In the genomic region with DNA sequence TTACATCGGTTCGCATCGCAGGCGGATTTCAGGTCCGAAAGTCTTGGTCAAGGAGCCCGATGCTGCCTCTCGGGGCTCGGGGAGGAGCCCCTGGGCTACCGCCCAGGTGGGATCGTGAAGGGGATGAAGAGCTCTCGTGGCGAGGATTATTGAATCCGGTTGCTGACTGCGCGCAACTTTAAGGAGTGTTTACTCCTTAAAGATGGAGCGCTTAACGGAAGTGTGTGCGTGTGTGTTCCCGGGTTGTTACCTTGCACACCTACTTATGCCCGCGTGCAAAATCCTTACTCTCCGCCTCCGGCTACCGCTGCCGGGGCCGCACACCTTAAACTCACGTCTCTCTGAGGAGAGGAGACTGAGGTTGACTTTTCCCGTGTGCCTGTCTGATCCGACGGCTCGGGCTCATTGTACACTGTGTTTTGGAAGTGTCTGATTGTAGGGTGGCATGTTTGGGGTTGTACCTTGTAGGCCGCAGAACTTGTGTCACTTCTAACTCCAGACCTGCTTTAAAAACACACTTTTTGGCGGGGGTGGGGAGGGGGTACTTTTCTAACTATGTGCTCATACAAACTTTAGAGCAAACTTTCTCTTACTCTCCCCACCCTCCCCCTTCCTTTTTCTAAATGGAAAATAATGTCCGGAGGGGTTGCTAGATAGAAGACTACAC, we compare ENCODE assay signal across 8 cellular contexts. TPM values are rescaled to one million over a fixed set of nuclear protein-coding genes. Genes with fewer than 3 reads are reported as not detected.
A peak's percentile ranks its signal among the peaks of the same experiment; 100 is the strongest.
DNase-seq lines count a peak whose midpoint lies in the region; ATAC-seq and TF ChIP-seq lines count a peak whose summit lies in the region.
"Not testable (repeated sequence)": the region's sequence is repeated elsewhere in the genome, so short reads cannot be mapped to it uniquely, and the experiment has no call there.

No MANE protein-coding gene starts in this region.

- not testable (repeated sequence) for H3K27ac ChIP-seq in WERI-Rb-1; endodermal cell (ENCODE audit: low read depth, low read length)

- not testable (repeated sequence) for H3K9me3 ChIP-seq in WERI-Rb-1 (ENCODE audit: severe bottlenecking); endodermal cell (ENCODE audit: control insufficient read depth, low read length); iPS-15b (ENCODE audit: control insufficient read depth, insufficient read depth, low read length)

- H3K27me3 ChIP-seq in WERI-Rb-1 (ENCODE audit: insufficient read depth, low read depth, severe bottlenecking): not testable (repeated sequence)
- peaks cover 26% of the 10 kb centered on the region for H3K27me3 ChIP-seq in endodermal cell (ENCODE audit: control insufficient read depth, insufficient read depth, low read length, poor library complexity, severe bottlenecking)
- H3K27me3 ChIP-seq in iPS-15b (ENCODE audit: control insufficient read depth, insufficient read depth, low read length): peaks cover 27% of the 10 kb centered on the region

- not testable (repeated sequence) for H3K9me3 Mint-ChIP-seq in CD14-positive monocyte; HFFc6; activated naive CD4-positive, alpha-beta T cell treated with anti-CD3 and anti-CD28 coated beads, Interleukin-2, amount 50 U/mL, for 72 hours; endodermal cell; nephron progenitor cell; stimulated activated memory B cell treated with anti-CD40 and anti-IgM and Interleukin-4, amounts not matched to agents 10 μg/mL and 1 μg/mL and 100 μg/mL, for 72 hours

- not testable (repeated sequence) for DNase-seq in CD14-positive monocyte (ENCODE audit: low spot score); HFFc6; endodermal cell; nephron progenitor cell
- peak; percentile 11 for DNase-seq in WERI-Rb-1
- peak in 1 of 2 donors; percentile 17 for DNase-seq in activated naive CD4-positive, alpha-beta T cell treated with anti-CD3 and anti-CD28 coated beads, Interleukin-2, amount 50 U/mL, for 72 hours (ENCODE audit: low spot score in 2 of 2)

- not testable (repeated sequence) for H3K36me3 ChIP-seq in WERI-Rb-1; endodermal cell (ENCODE audit: control insufficient read depth, insufficient read depth, low read length); iPS-15b (ENCODE audit: control insufficient read depth, insufficient read depth, low read length)

- not testable (repeated sequence) for TF ChIP-seq CTCF in CD14-positive monocyte (IDR thresholded peaks at IDR 0.05); HFFc6 (IDR thresholded peaks at IDR 0.05); WERI-Rb-1 (IDR thresholded peaks at IDR 0.05; ENCODE audit: low read depth, low read length); endodermal cell (conservative IDR thresholded peaks at IDR 0.05); nephron progenitor cell (IDR thresholded peaks at IDR 0.05)

- H3K4me1 Mint-ChIP-seq in CD14-positive monocyte (peaks cover 27% of the 10 kb centered on the region), HFFc6 (ENCODE audit: low read depth) (peaks cover 56% of the 10 kb centered on the region), nephron progenitor cell (peaks cover 13% of the 10 kb centered on the region)
- H3K4me1 Mint-ChIP-seq in endodermal cell: not testable (repeated sequence)
- H3K4me1 Mint-ChIP-seq in stimulated activated memory B cell treated with anti-CD40 and anti-IgM and Interleukin-4, amounts not matched to agents 10 μg/mL and 1 μg/mL and 100 μg/mL, for 72 hours: peaks cover 33% of the 10 kb centered on the region

- H3K27me3 Mint-ChIP-seq in CD14-positive monocyte (ENCODE audit: low read depth in 3 of 3); HFFc6 (ENCODE audit: insufficient read depth); stimulated activated memory B cell treated with anti-CD40 and anti-IgM and Interleukin-4, amounts not matched to agents 10 μg/mL and 1 μg/mL and 100 μg/mL, for 72 hours: not testable (repeated sequence)
- H3K27me3 Mint-ChIP-seq in endodermal cell (ENCODE audit: insufficient read depth) (peaks cover 34% of the 10 kb centered on the region), nephron progenitor cell (ENCODE audit: low read depth, poor library complexity) (peaks cover 67% of the 10 kb centered on the region)

- H3K9ac ChIP-seq in endodermal cell (ENCODE audit: extremely low read depth, low read length, poor library complexity, severe bottlenecking) (peak overlapping the region; percentile 27), iPS-15b (ENCODE audit: low read depth, low read length) (peak overlapping the region; percentile 70)

- H3K4me3 Mint-ChIP-seq in CD14-positive monocyte (peak overlapping the region; percentile 91 to 94), HFFc6 (peak overlapping the region; percentile 84), endodermal cell (peak overlapping the region; percentile 84), nephron progenitor cell (peak overlapping the region; percentile 90)
- peak overlapping the region; percentile 92 for H3K4me3 Mint-ChIP-seq in stimulated activated memory B cell treated with anti-CD40 and anti-IgM and Interleukin-4, amounts not matched to agents 10 μg/mL and 1 μg/mL and 100 μg/mL, for 72 hours

- intact Hi-C loops in CD14-positive monocyte (cut with micrococcal nuclease): loop anchor here in 1 of 2 donors (5.0 kb wide), 1 partner anchor 208 kb away; no protein-coding TSS in a partner anchor

- WGBS in endodermal cell (ENCODE audit: insufficient coverage in 1 of 2, insufficient read length in 1 of 2), 2 experiments: 26 to 31% methylated on average over 13 to 28 of the region's 34 CpGs

- ATAC-seq in activated naive CD4-positive, alpha-beta T cell treated with anti-CD3 and anti-CD28 coated beads, Interleukin-2, amount 50 U/mL, for 72 hours: peak; percentile 32 to 34
- ATAC-seq in stimulated activated memory B cell treated with anti-CD40 and anti-IgM and Interleukin-4, amounts not matched to agents 10 μg/mL and 1 μg/mL and 100 μg/mL, for 72 hours: peak; percentile 40

- peaks cover 30 to 33% of the 10 kb centered on the region in 2 donors for H3K36me3 Mint-ChIP-seq in CD14-positive monocyte
- H3K36me3 Mint-ChIP-seq in HFFc6 (ENCODE audit: low read depth): peaks cover 29% of the 10 kb centered on the region
- peaks cover 0 to 12% of the 10 kb centered on the region in 2 donors for H3K36me3 Mint-ChIP-seq in activated naive CD4-positive, alpha-beta T cell treated with anti-CD3 and anti-CD28 coated beads, Interleukin-2, amount 50 U/mL, for 72 hours
- H3K36me3 Mint-ChIP-seq in endodermal cell (ENCODE audit: low read depth): not testable (repeated sequence)
- peaks cover 22% of the 10 kb centered on the region for H3K36me3 Mint-ChIP-seq in nephron progenitor cell (ENCODE audit: low read depth)
- peaks cover 14% of the 10 kb centered on the region for H3K36me3 Mint-ChIP-seq in stimulated activated memory B cell treated with anti-CD40 and anti-IgM and Interleukin-4, amounts not matched to agents 10 μg/mL and 1 μg/mL and 100 μg/mL, for 72 hours

- H3K27ac Mint-ChIP-seq in CD14-positive monocyte: peak overlapping the region in 5 of 7 donors; percentile 35 to 83 (median 73)
- peak overlapping the region; percentile 76 for H3K27ac Mint-ChIP-seq in HFFc6
- peak overlapping the region; percentile 81 to 95 for H3K27ac Mint-ChIP-seq in activated naive CD4-positive, alpha-beta T cell treated with anti-CD3 and anti-CD28 coated beads, Interleukin-2, amount 50 U/mL, for 72 hours
- peak overlapping the region; percentile 61 for H3K27ac Mint-ChIP-seq in endodermal cell
- not testable (repeated sequence) for H3K27ac Mint-ChIP-seq in nephron progenitor cell
- peak overlapping the region; percentile 96 for H3K27ac Mint-ChIP-seq in stimulated activated memory B cell treated with anti-CD40 and anti-IgM and Interleukin-4, amounts not matched to agents 10 μg/mL and 1 μg/mL and 100 μg/mL, for 72 hours

- H3K4me1 ChIP-seq in endodermal cell (ENCODE audit: control insufficient read depth, insufficient read depth, low read length); iPS-15b (ENCODE audit: control insufficient read depth, insufficient read depth, low read length): not testable (repeated sequence)

- H3K4me3 ChIP-seq in WERI-Rb-1 (ENCODE audit: low read depth, low read length): peak overlapping the region; percentile 59
- H3K4me3 ChIP-seq in endodermal cell (ENCODE audit: low read length): peak overlapping the region; percentile 81
- peak overlapping the region; percentile 86 for H3K4me3 ChIP-seq in iPS-15b (ENCODE audit: low read depth, low read length)

RNA-seq across cellular contexts. Expression of gene RNF135, which starts 38.3 kb away (rescaled TPM):
- polyA plus RNA-seq in CD14-positive monocyte: 10 to 100 TPM; 51.4 to 66.6 TPM
- 10 to 100 TPM; 10.4 to 12.1 (median 11.8) TPM for total RNA-seq in HFFc6 (2021; fragmentation: NEBNext Ultra II Directional; extraction: Animal tissue kit (Norgen Biotek cat#: 25700))
- 1 to 10 TPM; 3.7 to 4.2 TPM for total RNA-seq in activated naive CD4-positive, alpha-beta T cell treated with anti-CD3 and anti-CD28 coated beads, Interleukin-2, amount 50 U/mL, for 72 hours
- 10 to 100 TPM; 14.8 to 20.7 TPM for total RNA-seq in endodermal cell
- polyA plus RNA-seq in endodermal cell (2013, experiment 1 of 2): 7.8 TPM
- 7.4 TPM for polyA plus RNA-seq in endodermal cell (2013, experiment 2 of 2)
